Comparison of ENCODE assay signal across 8 cellular contexts in the genomic region with DNA sequence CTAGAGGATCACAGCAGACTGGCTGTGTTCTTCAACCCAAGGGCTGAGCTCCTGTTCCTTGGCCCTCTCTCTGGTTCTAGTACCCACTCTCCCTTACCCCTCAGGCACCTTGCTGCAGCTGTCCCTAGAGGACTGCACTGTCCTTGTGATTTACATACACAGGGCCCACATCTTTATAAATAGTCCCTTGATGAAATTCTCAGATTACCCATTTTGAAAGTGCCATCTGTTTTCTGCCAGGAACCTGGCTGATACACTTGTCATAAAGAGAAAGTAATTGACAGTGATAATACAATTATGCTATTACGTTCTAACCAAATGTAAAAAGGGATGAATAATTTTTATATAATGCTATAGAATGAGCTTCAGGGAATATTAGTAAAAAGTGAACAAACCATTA. TPM values are rescaled to one million over a fixed set of nuclear protein-coding genes. Genes with fewer than 3 reads are reported as not detected.
A peak's percentile ranks its signal among the peaks of the same experiment; 100 is the strongest.
DNase-seq lines count a peak whose midpoint lies in the region; ATAC-seq, FAIRE-seq and TF ChIP-seq lines count a peak whose summit lies in the region.

No MANE protein-coding gene starts in this region.

- H3K27ac ChIP-seq in GM12878 (ENCODE audit: control insufficient read depth, insufficient read depth) (peak overlapping the region; percentile 87), PC-3 (ENCODE audit: low read length) (no peak overlapping the region)

- no peak overlapping the region for H3K4me3 ChIP-seq in GM12878
- no peak overlapping the region for H3K4me3 ChIP-seq in PC-3 (ENCODE audit: low read length)

- no TSS peak for BruUV-seq in GM12878 (replicated peaks; lab: Mats Ljungman, UMichigan)
- no TSS peak for BruUV-seq in PC-3 (replicated peaks; lab: Mats Ljungman, UMichigan)

- POLR2A ChIA-PET in GM12878 (lab: Charles Lee) (interaction anchor here (0.8 kb wide), 1 partner anchor 17 kb away, joined by 6 read pairs; no protein-coding TSS in a partner anchor), PC-3 (lab: Charles Lee; ENCODE audit: unreplicated experiment) (no interaction called here)

- RAD21 ChIA-PET in GM12878 (lab: Charles Lee; ENCODE audit: unreplicated experiment), result interaction anchor here (1.3 to 2.5 kb wide), 6 partner anchors 18 to 68 kb away, joined by 3 to 29 read pairs (median 7); a partner anchor contains a TSS

- H2AFZ ChIP-seq in GM12878 (ENCODE audit: control insufficient read depth, low read depth, low read length) (peak overlapping the region; percentile 20; the same call in 1 of the 2 replicates), PC-3 (ENCODE audit: low read length) (no peak overlapping the region)

- SMC1A ChIA-PET in GM12878 (lab: Charles Lee; ENCODE audit: uncharacterized antibody, unreplicated experiment), result interaction anchor here (0.7 to 6.4 kb wide), 14 partner anchors 8 to 157 kb away, joined by 3 to 103 read pairs (median 4); no protein-coding TSS in a partner anchor

- intact Hi-C loops in GM12878 (cut with micrococcal nuclease; ENCODE audit: unreplicated experiment), result loop anchor here (5.0 kb wide), 1 partner anchor 41 kb away; no protein-coding TSS in a partner anchor
- intact Hi-C loops in PC-3 (cut with micrococcal nuclease), result no loop called here

- H3K4me2 ChIP-seq in GM12878 (ENCODE audit: control insufficient read depth, insufficient read depth), result peak overlapping the region; percentile 82
- H3K4me2 ChIP-seq in PC-3 (ENCODE audit: low read length), result no peak overlapping the region

- in situ Hi-C loops in GM12878 (cut with MboI), result no loop called here

- H3K27me3 ChIP-seq in GM12878 (replicated peaks in 1 of 2; ENCODE audit: control insufficient read depth in 2 of 2, insufficient read depth in 2 of 2, low read length in 1 of 2), result no peaks in the 10 kb centered on the region
- H3K27me3 ChIP-seq in PC-3 (ENCODE audit: low read length), result no peaks in the 10 kb centered on the region

- CTCF ChIA-PET in GM12878 (lab: Yijun Ruan, JAX), result interaction anchor here (1.0 to 9.0 kb wide), 8 partner anchors 12 to 69 kb away, joined by 3 to 88 read pairs (median 8); a partner anchor contains a TSS
- CTCF ChIA-PET in PC-3 (lab: Charles Lee), result no interaction called here

- H3K9ac ChIP-seq in GM12878 (ENCODE audit: control insufficient read depth, insufficient read depth, low read length) (peak overlapping the region; percentile 42), PC-3 (ENCODE audit: low read length) (no peak overlapping the region)

- TF ChIP-seq CTCF in GM12878 (IDR thresholded peaks at IDR 0.05 in 2 of 3, conservative IDR thresholded peaks at IDR 0.05 in 1 of 3; ENCODE audit: control insufficient read depth in 2 of 3, extremely low read depth in 1 of 3, insufficient read depth in 1 of 3, low read depth in 3 of 3, low read length in 3 of 3) (no peak), PC-3 (conservative IDR thresholded peaks at IDR 0.05; ENCODE audit: low read depth, low read length) (no peak)

- H3K36me3 ChIP-seq in GM12878 (ENCODE audit: control insufficient read depth in 2 of 2, insufficient read depth in 2 of 2, low read length in 1 of 2) (no peaks in the 10 kb centered on the region), PC-3 (ENCODE audit: low read depth, low read length) (no peaks in the 10 kb centered on the region)

- H4K20me1 ChIP-seq in GM12878 (ENCODE audit: control insufficient read depth, insufficient read depth) (no peaks in the 10 kb centered on the region), PC-3 (ENCODE audit: low read length) (no peaks in the 10 kb centered on the region)

- 0 out of 4 replicates have a peak, but pooled peaks of 1 of the 2 experiments have one; percentile 31 for TF ChIP-seq EP300 in GM12878 (IDR thresholded peaks at IDR 0.05; ENCODE audit: borderline replicate concordance in 1 of 2, control insufficient read depth in 1 of 2, low read depth in 2 of 2, low read length in 2 of 2)

- WGBS in GM12878 (ENCODE audit: insufficient coverage, insufficient replicate concordance, low lambda C conversion rate, missing lambda C conversion rate), result 3% methylated on average over 1 of the region's 1 CpG

- peaks cover 43% of the 10 kb centered on the region for H3K4me1 ChIP-seq in GM12878 (ENCODE audit: control insufficient read depth, insufficient read depth, low read length)
- peaks cover 12% of the 10 kb centered on the region for H3K4me1 ChIP-seq in PC-3 (ENCODE audit: insufficient read depth, low read length)

- H3K9me3 ChIP-seq in GM12878 (replicated peaks; ENCODE audit: control insufficient read depth, insufficient read depth, low read length) (no peaks in the 10 kb centered on the region), PC-3 (ENCODE audit: low read length) (no peaks in the 10 kb centered on the region)

- FAIRE-seq in GM12878 (lab: Jason Lieb, UNC), result no peak

- no peak for TF ChIP-seq RAD21 in GM12878 (IDR thresholded peaks at IDR 0.05; ENCODE audit: insufficient read depth, low read depth, low read length)

- no peaks in the 10 kb centered on the region for H3K79me2 ChIP-seq in GM12878 (ENCODE audit: control insufficient read depth, insufficient read depth, low read length)
- no peaks in the 10 kb centered on the region for H3K79me2 ChIP-seq in PC-3 (ENCODE audit: low read length)

- DNase-seq in GM12878 (ENCODE audit: low read depth, low spot score) (peak; percentile 70), PC-3 (no peak), NCI-H510A (lab: John Stamatoyannopoulos, UW) (no peak), NCI-H345 treated with DMSO at 0.1 percent for 48 hours (lab: John Stamatoyannopoulos, UW; ENCODE audit: unreplicated experiment) (no peak), SIG-M5 (lab: John Stamatoyannopoulos, UW) (no peak)

- H3F3A ChIP-seq in PC-3 (ENCODE audit: low read length, unreplicated experiment), result no peaks in the 10 kb centered on the region

- no peaks in the 10 kb centered on the region for H3K9me2 ChIP-seq in PC-3 (replicated peaks; ENCODE audit: low read length)

- peak; percentile 41; the same call in 1 of the 2 replicates for TF ChIP-seq POLR2A in GM12878 (IDR thresholded peaks at IDR 0.05; ENCODE audit: low read depth, low read length)

- ATAC-seq in GM18502 (IDR thresholded peaks at IDR 0.05; ENCODE audit: poor library complexity, unreplicated experiment), result peak; percentile 95
- peak; percentile 89 for ATAC-seq in GM21528 (IDR thresholded peaks at IDR 0.05; ENCODE audit: low FRiP score, unreplicated experiment)
- peak; percentile 94 for ATAC-seq in HG03432 (IDR thresholded peaks at IDR 0.05; ENCODE audit: unreplicated experiment)
- ATAC-seq in GM12878, result peak; percentile 96
- ATAC-seq in PC-3, result no peak

RNA-seq across cellular contexts. Expression of a gene that starts 16.5 kb away (rescaled TPM):
- total RNA-seq in GM12878 (2013; cell fraction: nucleolus; rRNA removed), result 4.7 and 7.5 TPM in 2 replicates
- total RNA-seq in GM12878 (2014; rRNA removed) (49.3 and 52.9 TPM in 2 replicates), GM12878 (2014; rRNA removed; fragmentation: Illumina TruSeq; extraction: Trizol) (40.7 and 41.6 TPM in 2 replicates), GM12878 (2021) (81.7 and 89.7 TPM in 2 replicates), PC-3 (2014; rRNA removed) (0.86 and 2.7 TPM in 2 replicates)
- 16.9 TPM for polyA plus RNA-seq in GM12878 (2011; ENCODE audit: low read depth)
- polyA plus RNA-seq in GM12878 (2011; rRNA removed) (21.3 and 29.6 TPM in 2 replicates), GM12878 (2014; fragmentation: Illumina TruSeq; extraction: Trizol) (49.9 and 70.3 TPM in 2 replicates), GM12878 (2014; fragmentation: Nextera tagmentation; extraction: Ambion mirVana) (10 to 100 TPM; 42.9 to 62.5 TPM), GM12878 (2014; rRNA removed) (51.5 and 62.0 TPM in 2 replicates), GM12878 (2016; fragmentation: Nextera tagmentation; extraction: Ambion mirVana) (100 to 1,000 TPM; 141 to 154 TPM)
- 27.5 and 37.0 TPM in 2 replicates for polyA plus RNA-seq in GM12878 (2011; cell fraction: cytosol; rRNA removed)
- polyA plus RNA-seq in GM12878 (2011; cell fraction: nucleus; rRNA removed), result 26.6 and 29.9 TPM in 2 replicates
- 34.9 and 54.3 TPM in 2 replicates for polyA plus RNA-seq in GM12878 (2012)
- 16.0 and 23.7 TPM in 2 replicates for polyA minus RNA-seq in GM12878 (2011; rRNA and poly(A)+ RNA removed)
- polyA minus RNA-seq in GM12878 (2011; cell fraction: cytosol; rRNA and poly(A)+ RNA removed), result 6.7 and 10.8 TPM in 2 replicates
- polyA minus RNA-seq in GM12878 (2011; cell fraction: nucleus; rRNA and poly(A)+ RNA removed), result 1.9 and 3.7 TPM in 2 replicates

RNA-seq across cellular contexts. Expression of a gene that starts 55.2 kb away (rescaled TPM):
- 94.2 and 105 TPM in 2 replicates for total RNA-seq in GM12878 (2013; cell fraction: nucleolus; rRNA removed)
- total RNA-seq in GM12878 (2014; rRNA removed), result 136 and 139 TPM in 2 replicates
- total RNA-seq in GM12878 (2014; rRNA removed; fragmentation: Illumina TruSeq; extraction: Trizol), result 130 and 139 TPM in 2 replicates
- total RNA-seq in GM12878 (2021), result 140 and 158 TPM in 2 replicates
- 89.5 TPM for polyA plus RNA-seq in GM12878 (2011; ENCODE audit: low read depth)
- polyA plus RNA-seq in GM12878 (2011; rRNA removed), result 94.4 and 161 TPM in 2 replicates
- 375 and 451 TPM in 2 replicates for polyA plus RNA-seq in GM12878 (2011; cell fraction: cytosol; rRNA removed)
- polyA plus RNA-seq in GM12878 (2011; cell fraction: nucleus; rRNA removed), result 134 and 141 TPM in 2 replicates
- polyA plus RNA-seq in GM12878 (2012), result 153 and 189 TPM in 2 replicates
- 138 and 231 TPM in 2 replicates for polyA plus RNA-seq in GM12878 (2014; fragmentation: Illumina TruSeq; extraction: Trizol)
- 100 to 1,000 TPM; 576 to 642 TPM for polyA plus RNA-seq in GM12878 (2014; fragmentation: Nextera tagmentation; extraction: Ambion mirVana)
- 237 and 259 TPM in 2 replicates for polyA plus RNA-seq in GM12878 (2014; rRNA removed)
- 100 to 1,000 TPM; 377 to 419 TPM for polyA plus RNA-seq in GM12878 (2016; fragmentation: Nextera tagmentation; extraction: Ambion mirVana)
- polyA minus RNA-seq in GM12878 (2011; rRNA and poly(A)+ RNA removed), result 179 and 269 TPM in 2 replicates
- 52.4 and 56.0 TPM in 2 replicates for polyA minus RNA-seq in GM12878 (2011; cell fraction: cytosol; rRNA and poly(A)+ RNA removed)
- 54.5 and 83.6 TPM in 2 replicates for polyA minus RNA-seq in GM12878 (2011; cell fraction: nucleus; rRNA and poly(A)+ RNA removed)
- 81.4 and 122 TPM in 2 replicates for total RNA-seq in PC-3 (2014; rRNA removed)
